8 cellular contexts compared by ENCODE assay signal in genomic region chr17:59620518-59621259, GRCh38. TPM values are rescaled to one million over a fixed set of nuclear protein-coding genes. Genes with fewer than 3 reads are reported as not detected.
DNase-seq lines count a peak whose midpoint lies in the region; ATAC-seq and TF ChIP-seq lines count a peak whose summit lies in the region.

No MANE protein-coding gene starts in this region.

- H3K27ac Mint-ChIP-seq in HFFc6 = peak overlapping the region; percentile 100
- H3K27ac Mint-ChIP-seq in type B pancreatic cell = peak overlapping the region; percentile 100

- H3K27me3 Mint-ChIP-seq in HFFc6 (ENCODE audit: insufficient read depth) = no peaks in the 10 kb centered on the region; the same call in 1 of the 2 replicates
- no peaks in the 10 kb centered on the region for H3K27me3 Mint-ChIP-seq in type B pancreatic cell

- WGBS in gastroesophageal sphincter (ENCODE audit: low coverage in 1 of 2), 2 donors = 3% methylated on average over 6 to 10 of the region's 14 CpGs

- H3K9me3 Mint-ChIP-seq in HFFc6 (no peaks in the 10 kb centered on the region), type B pancreatic cell (no peaks in the 10 kb centered on the region)

- no peaks in the 10 kb centered on the region for H3K27me3 ChIP-seq in BLaER1
- H3K27me3 ChIP-seq in gastroesophageal sphincter = no peaks in the 10 kb centered on the region

- no peak for TF ChIP-seq POLR2A in gastroesophageal sphincter (IDR thresholded peaks at IDR 0.05)

- DNase-seq in HFFc6 = peak; percentile 24
- peak; percentile 61 for DNase-seq in RPMI7951 (ENCODE audit: low read depth)
- peak; percentile 16 for DNase-seq in activated gamma-delta T cell (lab: John Stamatoyannopoulos, UW)
- DNase-seq in occipital lobe (lab: John Stamatoyannopoulos, UW) = peak; percentile 6
- no peak for DNase-seq in type B pancreatic cell (ENCODE audit: extremely low spot score, unreplicated experiment)

- H3K4me2 ChIP-seq in BLaER1 = peak overlapping the region; percentile 92

- H3K4me1 ChIP-seq in BLaER1 (peaks cover 64% of the 10 kb centered on the region), gastroesophageal sphincter (peaks cover 12 to 59% (median 21%) of the 10 kb centered on the region in 3 donors)

- peaks cover 18% of the 10 kb centered on the region; the same call in 1 of the 2 replicates for H3K36me3 ChIP-seq in BLaER1
- H3K36me3 ChIP-seq in gastroesophageal sphincter = no peaks in the 10 kb centered on the region

- peaks cover 51% of the 10 kb centered on the region for H4K20me1 ChIP-seq in BLaER1

- no peak for ATAC-seq in gastroesophageal sphincter
- no peak for ATAC-seq in GM18909 (IDR thresholded peaks at IDR 0.05; ENCODE audit: poor library complexity, unreplicated experiment)

- TF ChIP-seq CTCF in HFFc6 (IDR thresholded peaks at IDR 0.05) (no peak), gastroesophageal sphincter (IDR thresholded peaks at IDR 0.05) (no peak), type B pancreatic cell (conservative IDR thresholded peaks at IDR 0.05) (no peak)

- H3K27ac ChIP-seq in BLaER1 (peak overlapping the region; percentile 99), gastroesophageal sphincter (peak overlapping the region; percentile 94 to 100 (median 98))

- H3K4me3 Mint-ChIP-seq in HFFc6 = peak overlapping the region; percentile 95
- H3K4me3 Mint-ChIP-seq in type B pancreatic cell = peak overlapping the region; percentile 95

- TF ChIP-seq EP300 in gastroesophageal sphincter (IDR thresholded peaks at IDR 0.05) = no peak

- H3K4me1 Mint-ChIP-seq in HFFc6 (ENCODE audit: low read depth) (peaks cover 58% of the 10 kb centered on the region), type B pancreatic cell (ENCODE audit: unreplicated experiment) (peaks cover 37% of the 10 kb centered on the region)

- H3K4me3 ChIP-seq in BLaER1 (peak overlapping the region; percentile 92), gastroesophageal sphincter (peak overlapping the region; percentile 85 to 94)

- peak overlapping the region; percentile 98 for H3K9ac ChIP-seq in BLaER1

- H3K9me3 ChIP-seq in BLaER1 (no peaks in the 10 kb centered on the region), gastroesophageal sphincter (no peaks in the 10 kb centered on the region)

- H3K36me3 Mint-ChIP-seq in HFFc6 (ENCODE audit: low read depth) (peaks cover 37% of the 10 kb centered on the region), type B pancreatic cell (peaks cover 11% of the 10 kb centered on the region)

RNA-seq across cellular contexts. Expression of gene CLTC, which starts 1.0 kb away (rescaled TPM):
- 100 to 1,000 TPM; 354 to 460 (median 397) TPM for total RNA-seq in HFFc6 (2021; fragmentation: NEBNext Ultra II Directional; extraction: Animal tissue kit (Norgen Biotek cat#: 25700))
- 250 and 286 TPM in 2 replicates for total RNA-seq in RPMI7951 (2014; rRNA removed; shearing (Covaris generic))
- 100 to 1,000 TPM; 290 to 342 (median 317) TPM for total RNA-seq in gastroesophageal sphincter
- total RNA-seq in occipital lobe = 306 TPM
- 209 and 262 TPM in 2 replicates for total RNA-seq in type B pancreatic cell (ENCODE audit: low replicate concordance)

RNA-seq across cellular contexts. Expression of gene DHX40, which starts 55.3 kb away (rescaled TPM):
- total RNA-seq in HFFc6 (2021; fragmentation: NEBNext Ultra II Directional; extraction: Animal tissue kit (Norgen Biotek cat#: 25700)) = 10 to 100 TPM; 24.8 to 31.4 (median 28.5) TPM
- total RNA-seq in RPMI7951 (2014; rRNA removed; shearing (Covaris generic)) = 40.5 and 43.7 TPM in 2 replicates
- total RNA-seq in gastroesophageal sphincter (10 to 100 TPM; 33.0 to 68.9 (median 47.7) TPM), occipital lobe (91.6 TPM), type B pancreatic cell (ENCODE audit: low replicate concordance) (30.6 and 50.4 TPM in 2 replicates)
